Comparison of ENCODE assay signal across 8 cellular contexts in the genomic region with DNA sequence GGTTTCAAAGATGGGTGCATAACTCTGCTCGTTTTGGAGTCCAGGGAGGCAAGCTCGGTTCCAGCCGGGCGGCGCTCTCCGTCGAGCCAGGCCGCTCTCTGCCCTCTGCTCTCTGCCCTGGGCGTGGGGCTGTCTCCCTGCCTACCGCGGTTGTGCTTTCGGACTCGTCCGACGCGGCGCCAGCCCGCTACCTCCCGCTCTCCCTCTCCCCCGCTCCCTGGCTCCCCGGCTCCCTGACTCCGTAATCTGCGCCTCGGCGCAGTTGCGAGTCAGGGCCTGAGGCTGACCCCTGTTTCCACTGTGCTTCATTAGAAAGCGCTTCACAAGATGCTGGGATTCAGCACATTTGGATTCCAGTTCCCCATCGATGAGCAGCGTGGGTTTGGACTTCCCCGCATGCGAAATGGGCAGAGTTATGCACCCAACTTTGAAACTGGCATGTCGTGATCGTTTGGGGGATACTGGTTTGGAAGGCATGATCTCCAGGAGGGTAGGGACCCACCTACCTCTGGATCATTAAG. TPM values are rescaled to one million over a fixed set of nuclear protein-coding genes. Genes with fewer than 3 reads are reported as not detected.
DNase-seq lines count a peak whose midpoint lies in the region; ATAC-seq and TF ChIP-seq lines count a peak whose summit lies in the region.

No MANE protein-coding gene starts in this region.

- no peaks in the 10 kb centered on the region for H3K9me3 ChIP-seq in iPS-18c (ENCODE audit: control insufficient read depth, insufficient read depth, low read length)
- no peaks in the 10 kb centered on the region for H3K9me3 ChIP-seq in skeletal muscle tissue (ENCODE audit: control insufficient read depth in 3 of 3, low read length in 3 of 3)

- TF ChIP-seq CTCF in HFFc6 (IDR thresholded peaks at IDR 0.05) (no peak), GM20000 (IDR thresholded peaks at IDR 0.05; ENCODE audit: extremely low read depth, missing control alignments) (no peak)

- H3K27ac Mint-ChIP-seq in HFFc6: peak overlapping the region; percentile 36; the same call in 1 of the 2 replicates

- peak overlapping the region; percentile 75 to 82 (median 76) for H3K9ac ChIP-seq in skeletal muscle tissue (ENCODE audit: low read depth in 1 of 3, low read length in 3 of 3)

- peaks cover 41% of the 10 kb centered on the region for H3K4me1 Mint-ChIP-seq in HFFc6 (ENCODE audit: low read depth)

- no peak for TF ChIP-seq POLR2A in GM18505 (IDR thresholded peaks at IDR 0.05; ENCODE audit: borderline replicate concordance, extremely low read depth, insufficient read depth, insufficient read length)

- H3K4me3 Mint-ChIP-seq in HFFc6: peak overlapping the region; percentile 96

- H3K4me3 ChIP-seq in iPS-18c (ENCODE audit: insufficient read depth, low read depth, low read length) (peak overlapping the region; percentile 71), skeletal muscle tissue (ENCODE audit: low read length in 3 of 3) (peak overlapping the region; percentile 81 to 89 (median 86))

- H3K36me3 ChIP-seq in skeletal muscle tissue (ENCODE audit: control insufficient read depth in 3 of 3, insufficient read depth in 3 of 3, low read length in 3 of 3): no peaks in the 10 kb centered on the region

- no peaks in the 10 kb centered on the region for H3K36me3 Mint-ChIP-seq in HFFc6 (ENCODE audit: low read depth)

- DNase-seq in HFFc6 (no peak), GM20000 (ENCODE audit: low spot score) (no peak)

- H3K27me3 ChIP-seq in skeletal muscle tissue (ENCODE audit: control insufficient read depth in 3 of 3, insufficient read depth in 3 of 3, low read length in 3 of 3): peaks cover 0 to 7% (median 7%) of the 10 kb centered on the region in 3 donors

- peaks cover 2% of the 10 kb centered on the region for H3K27me3 Mint-ChIP-seq in HFFc6 (ENCODE audit: insufficient read depth)

- ATAC-seq in GM21825 (IDR thresholded peaks at IDR 0.05; ENCODE audit: unreplicated experiment): no peak
- no peak for ATAC-seq in GM18858 (IDR thresholded peaks at IDR 0.05; ENCODE audit: unreplicated experiment)
- no peak for ATAC-seq in GM18505 (IDR thresholded peaks at IDR 0.05; ENCODE audit: unreplicated experiment)

- no peaks in the 10 kb centered on the region for H3K9me3 Mint-ChIP-seq in HFFc6

- peaks cover 25 to 51% (median 46%) of the 10 kb centered on the region in 3 donors for H3K4me1 ChIP-seq in skeletal muscle tissue (ENCODE audit: control insufficient read depth in 3 of 3, insufficient read depth in 3 of 3, low read length in 3 of 3)

- H3K27ac ChIP-seq in angular gyrus (ENCODE audit: low read depth, low read length) (peak overlapping the region; percentile 3), skeletal muscle tissue (ENCODE audit: low read depth, low read length) (peak overlapping the region; percentile 71)

RNA-seq across cellular contexts. Expression of gene SOX13, which starts 2.3 kb away (rescaled TPM):
- 10 to 100 TPM in 5 of 6 experiments, 1 to 10 TPM in 1; 9.9 to 13.5 (median 11.1) TPM for total RNA-seq in HFFc6 (2021; fragmentation: NEBNext Ultra II Directional; extraction: Animal tissue kit (Norgen Biotek cat#: 25700))
- 4.7 TPM for total RNA-seq in skeletal muscle tissue
